Comparison of ENCODE assay signal across 8 cellular contexts in the genomic region with DNA sequence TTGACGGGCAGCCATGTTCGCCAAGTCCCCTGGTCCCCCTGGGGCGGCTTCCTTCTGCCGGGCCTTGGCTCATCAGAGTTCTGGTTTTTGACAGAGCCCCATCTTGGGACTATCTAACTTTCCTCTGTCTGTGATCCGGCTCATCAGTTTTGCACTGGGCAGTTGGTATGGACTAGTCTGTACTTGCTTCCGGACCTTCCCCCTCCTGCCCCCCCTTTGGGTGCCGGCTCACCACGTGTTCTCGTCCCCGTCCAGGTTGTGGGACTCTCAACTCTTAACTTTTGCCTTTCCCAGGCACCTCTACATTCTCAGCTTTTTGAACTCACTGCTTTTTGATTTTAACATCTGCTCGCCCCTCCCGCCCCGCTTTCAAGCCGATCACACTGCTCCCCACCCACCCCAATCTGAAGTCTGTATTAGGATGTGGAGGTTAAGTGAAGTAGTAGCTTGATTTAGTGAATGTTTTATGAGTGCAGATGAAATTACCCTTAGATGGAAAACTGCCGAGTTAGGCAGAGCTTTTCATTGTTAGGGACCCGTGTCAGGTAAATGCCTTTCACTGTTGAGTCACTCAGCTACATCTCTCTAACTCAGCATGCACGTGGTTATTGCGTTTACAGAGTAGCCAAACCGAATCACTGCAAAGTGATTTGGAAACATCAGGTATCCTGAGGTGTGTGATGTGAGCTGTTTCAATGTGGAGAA. TPM values are rescaled to one million over a fixed set of nuclear protein-coding genes. Genes with fewer than 3 reads are reported as not detected.
DNase-seq lines count a peak whose midpoint lies in the region; ATAC-seq and TF ChIP-seq lines count a peak whose summit lies in the region.

No MANE protein-coding gene starts in this region.

- H3K27ac ChIP-seq in esophagus muscularis mucosa (replicated peaks in 1 of 4) (peak overlapping the region; percentile 75 to 89 (median 82)), subcutaneous abdominal adipose tissue (ENCODE audit: low read depth, low read length) (peak overlapping the region; percentile 84)

- TF ChIP-seq CTCF in esophagus muscularis mucosa (IDR thresholded peaks at IDR 0.05), result no peak

- no peaks in the 10 kb centered on the region for H3K27me3 ChIP-seq in esophagus muscularis mucosa
- H3K27me3 ChIP-seq in subcutaneous abdominal adipose tissue (ENCODE audit: control insufficient read depth in 5 of 5, insufficient read depth in 4 of 5, low read length in 5 of 5), result no peaks in the 10 kb centered on the region

- TF ChIP-seq POLR2A in esophagus muscularis mucosa (IDR thresholded peaks at IDR 0.05; ENCODE audit: low read depth), result no peak

- H3K4me3 ChIP-seq in GM08714 (ENCODE audit: low read length) (peak overlapping the region; percentile 97), esophagus muscularis mucosa (peak overlapping the region; percentile 91 to 98 (median 96)), subcutaneous abdominal adipose tissue (ENCODE audit: low read depth in 1 of 5, low read length in 5 of 5) (peak overlapping the region; percentile 87 to 100 (median 98))

- peak overlapping the region; percentile 30 to 96 (median 96) for H3K9ac ChIP-seq in subcutaneous abdominal adipose tissue (ENCODE audit: low read length in 5 of 5)

- H3K9me3 ChIP-seq in esophagus muscularis mucosa (no peaks in the 10 kb centered on the region), subcutaneous abdominal adipose tissue (ENCODE audit: control insufficient read depth in 5 of 5, low read length in 5 of 5) (peaks cover 0 to 3% (median 0%) of the 10 kb centered on the region in 5 donors)

- DNase-seq in NCI-H2171 (lab: John Stamatoyannopoulos, UW) (peak; percentile 34), activated T-cell treated with anti-CD3 and anti-CD28 coated beads for 48 hours (ENCODE audit: low read depth) (peak; percentile 27), esophagus muscularis mucosa (ENCODE audit: extremely low spot score) (no peak), myocyte (ENCODE audit: low read depth) (peak; percentile 40), putamen (ENCODE audit: low spot score) (no peak)

- H3K4me1 ChIP-seq in esophagus muscularis mucosa (peaks cover 19 to 39% (median 38%) of the 10 kb centered on the region in 4 donors), subcutaneous abdominal adipose tissue (ENCODE audit: control insufficient read depth in 5 of 5, insufficient read depth in 5 of 5, low read length in 5 of 5) (peaks cover 0 to 49% (median 39%) of the 10 kb centered on the region in 5 donors)

- peak; percentile 35 for ATAC-seq in HG02571 (IDR thresholded peaks at IDR 0.05; ENCODE audit: unreplicated experiment)

- intact Hi-C loops in esophagus muscularis mucosa (cut with DNase I), result loop anchor here (2.0 to 10.0 kb wide), 2 partner anchors 75 to 331 kb away; no protein-coding TSS in a partner anchor

- under 1% methylated on average over 19 of the region's 19 CpGs for WGBS in esophagus muscularis mucosa

- H3K36me3 ChIP-seq in esophagus muscularis mucosa, result no peaks in the 10 kb centered on the region
- no peaks in the 10 kb centered on the region for H3K36me3 ChIP-seq in subcutaneous abdominal adipose tissue (ENCODE audit: control insufficient read depth in 5 of 5, insufficient read depth in 5 of 5, low read length in 5 of 5)

- no peak for TF ChIP-seq EP300 in esophagus muscularis mucosa (IDR thresholded peaks at IDR 0.05)

RNA-seq across cellular contexts. Expression of a gene that starts 0.9 kb away (rescaled TPM):
- total RNA-seq in esophagus muscularis mucosa (10 to 100 TPM; 21.5 to 53.0 (median 31.0) TPM), myocyte (45.1 and 53.1 TPM in 2 replicates)
- polyA plus RNA-seq in myocyte (2012), result 16.0 TPM

RNA-seq across cellular contexts. Expression of a gene that starts 25.2 kb away (rescaled TPM):
- 10 to 100 TPM; 10.6 to 14.6 (median 11.4) TPM for total RNA-seq in esophagus muscularis mucosa
- total RNA-seq in myocyte, result 13.1 and 16.2 TPM in 2 replicates
- 9.4 TPM for polyA plus RNA-seq in myocyte (2012)

Comparison
In these comparisons a context has a peak if more than half of its experiments do, and no peak if none do; other contexts are left out.
1. DNase-seq: peak in NCI-H2171 (single experiment), activated T-cell treated with anti-CD3 and anti-CD28 coated beads for 48 hours (single experiment) and myocyte (single experiment); none in esophagus muscularis mucosa (single experiment) and putamen (single experiment).
2. Peak in every context shown above with its lines, with median percentiles within 50 percentile points of each other: H3K4me3 ChIP-seq.